1 cellular context compared by ENCODE assay signal in the genomic region with DNA sequence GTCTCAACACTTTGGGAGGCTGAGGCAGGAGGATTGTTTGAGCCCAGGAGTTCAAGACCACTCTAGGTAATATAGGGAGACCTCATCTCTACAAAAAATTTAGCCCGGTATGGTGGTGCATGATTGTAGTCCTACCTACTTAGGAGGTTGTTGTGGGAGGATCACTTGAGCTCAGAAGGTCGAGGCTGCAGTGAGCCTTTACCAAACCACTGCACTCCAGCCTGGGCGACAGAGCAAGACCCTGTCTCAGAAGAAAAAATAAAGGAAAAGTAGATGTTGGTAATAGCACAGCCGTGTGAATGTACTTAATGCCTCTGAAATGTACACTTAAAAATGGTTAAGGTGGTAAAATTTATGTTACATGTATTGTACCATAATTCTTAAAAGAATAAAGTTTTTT.
TF ChIP-seq lines count a peak whose summit lies in the region.

No MANE protein-coding gene starts in this region.

TF ChIP-seq in HepG2, 621 proteins besides CTCF, POLR2A, EP300 and RAD21:
- peak; percentile 66; the same call in 1 of the 2 replicates for TF ChIP-seq ZNF121 (CRISPR knock-in tag; IDR thresholded peaks at IDR 0.05)
- TF ChIP-seq, protein P1, sequence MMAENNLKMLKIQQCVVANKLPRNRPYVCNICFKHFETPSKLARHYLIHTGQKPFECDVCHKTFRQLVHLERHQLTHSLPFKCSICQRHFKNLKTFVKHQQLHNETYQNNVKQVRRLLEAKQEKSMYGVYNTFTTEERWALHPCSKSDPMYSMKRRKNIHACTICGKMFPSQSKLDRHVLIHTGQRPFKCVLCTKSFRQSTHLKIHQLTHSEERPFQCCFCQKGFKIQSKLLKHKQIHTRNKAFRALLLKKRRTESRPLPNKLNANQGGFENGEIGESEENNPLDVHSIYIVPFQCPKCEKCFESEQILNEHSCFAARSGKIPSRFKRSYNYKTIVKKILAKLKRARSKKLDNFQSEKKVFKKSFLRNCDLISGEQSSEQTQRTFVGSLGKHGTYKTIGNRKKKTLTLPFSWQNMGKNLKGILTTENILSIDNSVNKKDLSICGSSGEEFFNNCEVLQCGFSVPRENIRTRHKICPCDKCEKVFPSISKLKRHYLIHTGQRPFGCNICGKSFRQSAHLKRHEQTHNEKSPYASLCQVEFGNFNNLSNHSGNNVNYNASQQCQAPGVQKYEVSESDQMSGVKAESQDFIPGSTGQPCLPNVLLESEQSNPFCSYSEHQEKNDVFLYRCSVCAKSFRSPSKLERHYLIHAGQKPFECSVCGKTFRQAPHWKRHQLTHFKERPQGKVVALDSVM (CRISPR knock-in tag; IDR thresholded peaks at IDR 0.05), result peak; percentile 86
- TF ChIP-seq NCOA2 (CRISPR knock-in tag; IDR thresholded peaks at IDR 0.05), result no peak
- TF ChIP-seq NAIF1 (CRISPR knock-in tag; IDR thresholded peaks at IDR 0.05; ENCODE audit: borderline replicate concordance), result 0 out of 2 replicates have a peak, but pooled peaks have one; percentile 7
- TF ChIP-seq MAZ (IDR thresholded peaks at IDR 0.05; ENCODE audit: borderline replicate concordance, low read depth, low read length), result no peak
- TF ChIP-seq MAZ (CRISPR knock-in tag; IDR thresholded peaks at IDR 0.05; ENCODE audit: low read depth), result no peak
- no peak for TF ChIP-seq PTBP1 (IDR thresholded peaks at IDR 0.05; ENCODE audit: low read depth, low read length, poor library complexity, severe bottlenecking)
- TF ChIP-seq HDAC1 (CRISPR knock-in tag; IDR thresholded peaks at IDR 0.05), result no peak
- TF ChIP-seq EZH2 (conservative IDR thresholded peaks at IDR 0.05; ENCODE audit: low read depth, low read length), result no peak
- TF ChIP-seq JUN (CRISPR knock-in tag; IDR thresholded peaks at IDR 0.05), result no peak
- TF ChIP-seq MTA1 (CRISPR knock-in tag; IDR thresholded peaks at IDR 0.05; ENCODE audit: borderline replicate concordance), result no peak
- no peak for TF ChIP-seq ATF7-NPFF (CRISPR knock-in tag; IDR thresholded peaks at IDR 0.05; ENCODE audit: low read depth)
- TF ChIP-seq ARID5B (CRISPR knock-in tag; IDR thresholded peaks at IDR 0.05), result no peak
- no peak for TF ChIP-seq BRD4 (CRISPR knock-in tag; IDR thresholded peaks at IDR 0.05)
- no peak for TF ChIP-seq ZNF350 (CRISPR knock-in tag; IDR thresholded peaks at IDR 0.05; ENCODE audit: borderline replicate concordance, low read depth)
- no peak for TF ChIP-seq NFE2 (CRISPR knock-in tag; IDR thresholded peaks at IDR 0.05)
- TF ChIP-seq, protein P2, sequence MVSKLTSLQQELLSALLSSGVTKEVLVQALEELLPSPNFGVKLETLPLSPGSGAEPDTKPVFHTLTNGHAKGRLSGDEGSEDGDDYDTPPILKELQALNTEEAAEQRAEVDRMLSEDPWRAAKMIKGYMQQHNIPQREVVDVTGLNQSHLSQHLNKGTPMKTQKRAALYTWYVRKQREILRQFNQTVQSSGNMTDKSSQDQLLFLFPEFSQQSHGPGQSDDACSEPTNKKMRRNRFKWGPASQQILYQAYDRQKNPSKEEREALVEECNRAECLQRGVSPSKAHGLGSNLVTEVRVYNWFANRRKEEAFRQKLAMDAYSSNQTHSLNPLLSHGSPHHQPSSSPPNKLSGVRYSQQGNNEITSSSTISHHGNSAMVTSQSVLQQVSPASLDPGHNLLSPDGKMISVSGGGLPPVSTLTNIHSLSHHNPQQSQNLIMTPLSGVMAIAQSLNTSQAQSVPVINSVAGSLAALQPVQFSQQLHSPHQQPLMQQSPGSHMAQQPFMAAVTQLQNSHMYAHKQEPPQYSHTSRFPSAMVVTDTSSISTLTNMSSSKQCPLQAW (CRISPR knock-in tag; IDR thresholded peaks at IDR 0.05), result no peak
- TF ChIP-seq ARNTL (CRISPR knock-in tag; IDR thresholded peaks at IDR 0.05), result no peak
- TF ChIP-seq HNF4G (IDR thresholded peaks at IDR 0.05; ENCODE audit: borderline replicate concordance, low read depth, low read length), result no peak
- no peak for TF ChIP-seq HNF4G (CRISPR knock-in tag; IDR thresholded peaks at IDR 0.05; ENCODE audit: borderline replicate concordance, low read depth)
- TF ChIP-seq RORA (CRISPR knock-in tag; IDR thresholded peaks at IDR 0.05), result 0 out of 2 replicates have a peak, but pooled peaks have one; percentile 13
- no peak for TF ChIP-seq ZNF569 (CRISPR knock-in tag; IDR thresholded peaks at IDR 0.05; ENCODE audit: borderline replicate concordance)
- no peak for TF ChIP-seq ZMYM3 (CRISPR knock-in tag; IDR thresholded peaks at IDR 0.05)
- TF ChIP-seq SUZ12 (IDR thresholded peaks at IDR 0.05; ENCODE audit: low read depth, low read length), result no peak
- TF ChIP-seq YEATS2 (CRISPR knock-in tag; IDR thresholded peaks at IDR 0.05; ENCODE audit: borderline replicate concordance), result peak; percentile 9; the same call in 1 of the 2 replicates
- no peak for TF ChIP-seq CENPX (CRISPR knock-in tag; IDR thresholded peaks at IDR 0.05)
- no peak for TF ChIP-seq MIXL1 (CRISPR knock-in tag; IDR thresholded peaks at IDR 0.05)
- TF ChIP-seq SP5 (CRISPR knock-in tag; IDR thresholded peaks at IDR 0.05; ENCODE audit: borderline replicate concordance, low read depth), result no peak
- TF ChIP-seq SALL2 (CRISPR knock-in tag; IDR thresholded peaks at IDR 0.05), result no peak
- TF ChIP-seq ZNF577 (CRISPR knock-in tag; IDR thresholded peaks at IDR 0.05; ENCODE audit: borderline replicate concordance, low read depth), result no peak
- TF ChIP-seq TIGD3 (CRISPR knock-in tag; IDR thresholded peaks at IDR 0.05; ENCODE audit: borderline replicate concordance), result no peak
- TF ChIP-seq LBX2 (CRISPR knock-in tag; IDR thresholded peaks at IDR 0.05; ENCODE audit: borderline replicate concordance), result no peak
- no peak for TF ChIP-seq RNF219 (CRISPR knock-in tag; IDR thresholded peaks at IDR 0.05)
